In the genomic region with DNA sequence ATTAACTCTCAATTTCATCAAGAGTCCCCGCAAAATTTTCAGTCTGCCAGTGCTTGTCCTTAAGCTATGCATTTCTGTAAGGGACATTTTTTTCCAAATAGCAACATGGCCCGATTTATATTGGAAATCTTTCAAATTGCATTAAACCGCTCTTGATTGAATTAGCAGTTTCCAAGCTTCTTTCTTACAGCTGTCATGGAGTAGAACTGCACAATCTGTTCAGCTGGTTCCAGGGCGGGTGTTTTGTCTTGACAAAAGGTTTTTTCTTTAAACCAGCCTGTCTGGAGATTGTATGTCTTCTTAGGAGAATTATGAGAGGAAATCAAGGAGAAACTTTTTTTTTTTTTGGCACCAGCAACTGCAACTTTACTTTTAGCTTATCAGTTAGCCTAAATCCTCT, we compare ENCODE assay signal across 1 cellular context.
TF ChIP-seq lines count a peak whose summit lies in the region.

No MANE protein-coding gene starts in this region.

TF ChIP-seq in GM23338, 12 proteins besides CTCF, POLR2A, EP300 and RAD21 (continued from another document):
- TF ChIP-seq, protein P1, sequence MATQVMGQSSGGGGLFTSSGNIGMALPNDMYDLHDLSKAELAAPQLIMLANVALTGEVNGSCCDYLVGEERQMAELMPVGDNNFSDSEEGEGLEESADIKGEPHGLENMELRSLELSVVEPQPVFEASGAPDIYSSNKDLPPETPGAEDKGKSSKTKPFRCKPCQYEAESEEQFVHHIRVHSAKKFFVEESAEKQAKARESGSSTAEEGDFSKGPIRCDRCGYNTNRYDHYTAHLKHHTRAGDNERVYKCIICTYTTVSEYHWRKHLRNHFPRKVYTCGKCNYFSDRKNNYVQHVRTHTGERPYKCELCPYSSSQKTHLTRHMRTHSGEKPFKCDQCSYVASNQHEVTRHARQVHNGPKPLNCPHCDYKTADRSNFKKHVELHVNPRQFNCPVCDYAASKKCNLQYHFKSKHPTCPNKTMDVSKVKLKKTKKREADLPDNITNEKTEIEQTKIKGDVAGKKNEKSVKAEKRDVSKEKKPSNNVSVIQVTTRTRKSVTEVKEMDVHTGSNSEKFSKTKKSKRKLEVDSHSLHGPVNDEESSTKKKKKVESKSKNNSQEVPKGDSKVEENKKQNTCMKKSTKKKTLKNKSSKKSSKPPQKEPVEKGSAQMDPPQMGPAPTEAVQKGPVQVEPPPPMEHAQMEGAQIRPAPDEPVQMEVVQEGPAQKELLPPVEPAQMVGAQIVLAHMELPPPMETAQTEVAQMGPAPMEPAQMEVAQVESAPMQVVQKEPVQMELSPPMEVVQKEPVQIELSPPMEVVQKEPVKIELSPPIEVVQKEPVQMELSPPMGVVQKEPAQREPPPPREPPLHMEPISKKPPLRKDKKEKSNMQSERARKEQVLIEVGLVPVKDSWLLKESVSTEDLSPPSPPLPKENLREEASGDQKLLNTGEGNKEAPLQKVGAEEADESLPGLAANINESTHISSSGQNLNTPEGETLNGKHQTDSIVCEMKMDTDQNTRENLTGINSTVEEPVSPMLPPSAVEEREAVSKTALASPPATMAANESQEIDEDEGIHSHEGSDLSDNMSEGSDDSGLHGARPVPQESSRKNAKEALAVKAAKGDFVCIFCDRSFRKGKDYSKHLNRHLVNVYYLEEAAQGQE (IDR thresholded peaks at IDR 0.05; ENCODE audit: unreplicated experiment): no peak
